ENCODE assay signal across 2 cellular contexts in genomic region chr17:81640011-81640410, GRCh38.
A peak's percentile ranks its signal among the peaks of the same experiment; 100 is the strongest.
TF ChIP-seq lines count a peak whose summit lies in the region.

No MANE protein-coding gene starts in this region.

TF ChIP-seq in HEK293, 187 proteins besides CTCF, POLR2A, EP300 and RAD21:
- TF ChIP-seq ZNF121 (tag by site-specific recombination; IDR thresholded peaks at IDR 0.05) (peak; percentile 78), HOXD13 (CRISPR knock-in tag; IDR thresholded peaks at IDR 0.05; ENCODE audit: borderline replicate concordance) (no peak), ZNF548 (tag by site-specific recombination; IDR thresholded peaks at IDR 0.05) (no peak), SALL2 (tag by site-specific recombination; IDR thresholded peaks at IDR 0.05; ENCODE audit: borderline replicate concordance) (no peak)

TF ChIP-seq in K562, 482 proteins besides CTCF, POLR2A, EP300 and RAD21:
- no peak for TF ChIP-seq GTF3C2 (IDR thresholded peaks at IDR 0.05; ENCODE audit: borderline replicate concordance, extremely low read depth, insufficient read length)
- peak; percentile 81 for TF ChIP-seq ZNF121 (CRISPR knock-in tag; conservative IDR thresholded peaks at IDR 0.05)
- TF ChIP-seq NFE2L1 (tag; IDR thresholded peaks at IDR 0.05; ENCODE audit: borderline replicate concordance, low read depth): no peak
